Comparison of ENCODE assay signal across 19 cellular contexts in genomic region chr12:120019942-120020341, GRCh38.
"Had no signal": no experiment of that assay in that cellular context is flagged by ENCODE, and none has a peak within 500 bp of the region (broad histone marks: within the 10 kb centered on the region; RNA-seq: fewer than 3 reads in every experiment).

No MANE protein-coding gene starts in this region.

- DNase-seq: activated CD4-positive, alpha-beta T cell treated with anti-CD3 and anti-CD28 coated beads for 4 hours; activated effector memory CD4-positive, alpha-beta T cell treated with anti-CD3 and anti-CD28 coated beads, Interleukin-2, amount 50 U/mL, for 16 hours; aorta; brain microvascular endothelial cell; central memory CD4-positive, alpha-beta T cell; gastrocnemius medialis; heart left ventricle; kidney; nephron progenitor cell; nucleus accumbens; sigmoid colon; stimulated activated CD4-positive, alpha-beta T cell treated with anti-CD3 and anti-CD28 coated beads, Interleukin-4, amount 100 ng/mL, for 24 hours; stimulated activated naive CD4-positive, alpha-beta T cell; substantia nigra; SW 1271; tibial artery had no signal

- H3K4me1 ChIP-seq: gastrocnemius medialis, sigmoid colon, tibial artery had no signal

- H3K9me3 ChIP-seq: gastrocnemius medialis, sigmoid colon had no signal

- H3K4me1 Mint-ChIP-seq: nephron progenitor cell had no signal

- H3K36me3 ChIP-seq: brain microvascular endothelial cell, gastrocnemius medialis, heart left ventricle, sigmoid colon, tibial artery had no signal

- ATAC-seq: esophagus mucosa, gastrocnemius medialis, heart left ventricle, left lobe of liver had no signal

- H3K27ac Mint-ChIP-seq: nephron progenitor cell had no signal

- H3K27me3 ChIP-seq: brain microvascular endothelial cell, gastrocnemius medialis, sigmoid colon, tibial artery had no signal

- H3K4me3 Mint-ChIP-seq: nephron progenitor cell had no signal

- H3K4me3 ChIP-seq: coronary artery, gastrocnemius medialis, heart left ventricle, sigmoid colon, tibial artery had no signal

- H3K9me3 Mint-ChIP-seq: nephron progenitor cell had no signal

- H3K27ac ChIP-seq: brain microvascular endothelial cell, coronary artery, gastrocnemius medialis, heart left ventricle, sigmoid colon, tibial artery had no signal
